In genomic region chr19:16338470-16339360, GRCh38 we compare ENCODE assay signal across 9 cellular contexts. TPM values are rescaled to one million over a fixed set of nuclear protein-coding genes. Genes with fewer than 3 reads are reported as not detected.
DNase-seq lines count a peak whose midpoint lies in the region; ATAC-seq and TF ChIP-seq lines count a peak whose summit lies in the region.
"Had no signal": no experiment of that assay in that cellular context is flagged by ENCODE, and none has a peak within 500 bp of the region (broad histone marks: within the 10 kb centered on the region; RNA-seq: fewer than 3 reads in every experiment).

No MANE protein-coding gene starts in this region.

- H2AFZ ChIP-seq in osteoblast (ENCODE audit: low read length) = peak overlapping the region; percentile 15

- DNase-seq in ACHN (peak; percentile 95), H7 (peak; percentile 61), osteoblast (ENCODE audit: insufficient read length, low spot score, missing footprints) (peak; percentile 96), midbrain (lab: John Stamatoyannopoulos, UW) (no peak), mesenteric fat pad (ENCODE audit: low spot score) (no peak), NCI-H2107 treated with DMSO at 0.1 percent for 48 hours (lab: John Stamatoyannopoulos, UW; ENCODE audit: unreplicated experiment) (no peak)
- DNase-seq in activated CD4-positive, CD25-positive, alpha-beta regulatory T cell (lab: John Stamatoyannopoulos, UW) = peak in 3 of 4 experiments; percentile 15 to 30 (median 18)
- peak; percentile 28 to 50 (median 44) for DNase-seq in effector memory CD8-positive, alpha-beta T cell

- peak overlapping the region; percentile 85 for H3K4me3 Mint-ChIP-seq in effector memory CD8-positive, alpha-beta T cell
- H3K4me3 Mint-ChIP-seq: brain had no signal

- H4K20me1 ChIP-seq in osteoblast (ENCODE audit: insufficient read depth, low read length) = no peaks in the 10 kb centered on the region

- H3K27ac ChIP-seq in osteoblast (ENCODE audit: low read depth, low read length) = peak overlapping the region; percentile 70

- peak overlapping the region; percentile 92 for H3K27ac Mint-ChIP-seq in effector memory CD8-positive, alpha-beta T cell

- in situ Hi-C loops in ACHN (cut with HindIII; ENCODE audit: low pct_ligation_motif_present, low pct_unique_long_range_greater_than_20kb, low sequenced_read_pairs) = no loop called here

- no peaks in the 10 kb centered on the region for H3K79me2 ChIP-seq in osteoblast (ENCODE audit: insufficient read depth, low read length)

- H3K4me1 Mint-ChIP-seq in effector memory CD8-positive, alpha-beta T cell (ENCODE audit: low read depth in 2 of 2) = peaks cover 58 to 65% of the 10 kb centered on the region in 2 donors

- peaks cover 52% of the 10 kb centered on the region for H3K4me1 ChIP-seq in osteoblast (ENCODE audit: insufficient read depth, low read length)

- H3K36me3 Mint-ChIP-seq in effector memory CD8-positive, alpha-beta T cell (ENCODE audit: insufficient read depth) = peaks cover 29% of the 10 kb centered on the region

- H3K27me3 ChIP-seq in H7 (ENCODE audit: control insufficient read depth, insufficient read depth, low read length) (no peaks in the 10 kb centered on the region), osteoblast (ENCODE audit: insufficient read depth, low read length) (no peaks in the 10 kb centered on the region)

- H3K9me3 ChIP-seq in osteoblast (ENCODE audit: low read depth, low read length) = no peaks in the 10 kb centered on the region

- peak; percentile 59 for ATAC-seq in effector memory CD8-positive, alpha-beta T cell (replicated peaks)

- H3K4me3 ChIP-seq in H7 (ENCODE audit: insufficient read depth, low read depth, low read length) (no peak overlapping the region), osteoblast (ENCODE audit: insufficient read depth, low read length) (peak overlapping the region; percentile 31)

- H3K4me2 ChIP-seq in osteoblast (ENCODE audit: insufficient read depth, low read length) = peak overlapping the region; percentile 73

- H3K9me3 Mint-ChIP-seq in effector memory CD8-positive, alpha-beta T cell = no peaks in the 10 kb centered on the region

- TF ChIP-seq CTCF in osteoblast (IDR thresholded peaks at IDR 0.05; ENCODE audit: extremely low read depth, low read depth, low read length) = peak; percentile 20

- no peaks in the 10 kb centered on the region for H3K27me3 Mint-ChIP-seq in effector memory CD8-positive, alpha-beta T cell

- H3K36me3 ChIP-seq in H7 (replicated peaks; ENCODE audit: control insufficient read depth, insufficient read depth, low read length) (no peaks in the 10 kb centered on the region), osteoblast (ENCODE audit: insufficient read depth, low read length) (no peaks in the 10 kb centered on the region)

RNA-seq across cellular contexts. Expression of gene KLF2, which starts 14.1 kb away (rescaled TPM):
- not detected in 2 replicates for total RNA-seq in H7 (2014; rRNA removed; shearing (Covaris generic))
- total RNA-seq in osteoblast (11.2 and 16.6 TPM in 2 replicates), mesenteric fat pad (228 TPM)

Comparison
In these comparisons a context has a peak if more than half of its experiments do, and no peak if none do; other contexts are left out.
1. DNase-seq: peak in ACHN (single experiment), H7 (single experiment), activated CD4-positive, CD25-positive, alpha-beta regulatory T cell (3 of 4), effector memory CD8-positive, alpha-beta T cell (3 of 3) and osteoblast (single experiment); none in midbrain (single experiment), mesenteric fat pad (single experiment) and NCI-H2107 treated with DMSO at 0.1 percent for 48 hours (single experiment).
2. RNA of gene KLF2, which starts 14.1 kb away (total RNA-seq): 228 TPM in mesenteric fat pad (single experiment) and 11.2 to 16.6 TPM in osteoblast; not detected in H7; every median in the first group is over 10 times any median in the second.